1 cellular context compared by ENCODE assay signal in the genomic region with DNA sequence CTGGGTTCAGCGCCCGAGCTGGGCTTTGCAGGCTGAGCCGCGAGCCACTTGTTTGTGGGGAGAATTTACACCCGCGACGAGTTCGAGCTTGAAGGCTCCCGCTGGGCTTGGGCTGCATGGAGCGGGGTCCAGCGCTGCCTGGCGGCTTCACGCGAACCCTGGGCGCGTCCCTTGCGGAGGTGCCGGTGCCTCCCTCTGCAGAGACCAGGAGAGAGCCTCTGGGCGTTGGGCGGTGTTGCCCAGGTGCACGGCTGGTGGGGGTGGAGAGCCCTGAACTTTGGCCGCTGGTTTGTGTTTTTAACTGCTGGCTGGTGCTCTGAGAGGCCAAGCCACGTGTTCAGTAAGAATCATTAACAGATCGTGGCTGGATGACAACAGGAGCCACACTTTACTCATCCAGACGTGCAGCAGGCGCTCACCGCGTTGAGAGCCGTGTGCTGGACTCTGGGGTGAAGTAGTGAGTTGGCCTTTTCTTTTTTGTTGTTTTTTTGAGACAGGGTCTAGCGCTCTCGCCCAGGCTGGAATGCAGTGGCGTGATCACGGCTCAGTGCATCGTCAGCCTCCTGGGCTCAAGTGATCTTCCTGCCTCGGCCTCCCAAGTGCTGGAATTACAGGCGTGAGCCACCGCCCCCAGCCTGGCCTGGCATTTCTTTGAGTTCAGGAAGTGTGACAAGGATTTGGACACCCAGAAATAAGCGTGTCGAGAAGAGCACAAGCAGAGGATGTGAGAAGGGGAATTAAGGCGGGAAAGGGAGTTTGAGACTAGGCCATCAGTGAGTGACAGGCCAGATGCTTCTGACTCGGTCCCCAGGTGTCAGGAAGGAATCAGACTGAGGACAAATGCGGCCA.
TF ChIP-seq lines count a peak whose summit lies in the region.

No MANE protein-coding gene starts in this region.

TF ChIP-seq in WTC11, 78 proteins besides CTCF, POLR2A, EP300 and RAD21 (continued from another document):
- TF ChIP-seq HMGXB4 (CRISPR knock-in tag; IDR thresholded peaks at IDR 0.05) (no peak), NR2C2 (CRISPR knock-in tag; IDR thresholded peaks at IDR 0.05) (no peak), NFYB (CRISPR knock-in tag; conservative IDR thresholded peaks at IDR 0.05; ENCODE audit: low read depth) (no peak), KAT7 (CRISPR knock-in tag; IDR thresholded peaks at IDR 0.05; ENCODE audit: borderline replicate concordance) (peak; percentile 36; the same call in 1 of the 2 replicates), TCF7 (CRISPR knock-in tag; IDR thresholded peaks at IDR 0.05; ENCODE audit: low read depth) (0 out of 2 replicates have a peak, but pooled peaks have one; percentile 3), RELA (CRISPR knock-in tag; IDR thresholded peaks at IDR 0.05; ENCODE audit: borderline replicate concordance) (no peak), JAZF1 (CRISPR knock-in tag; IDR thresholded peaks at IDR 0.05) (no peak), MYBL2 (CRISPR knock-in tag; IDR thresholded peaks at IDR 0.05) (no peak), ZBTB21 (CRISPR knock-in tag; IDR thresholded peaks at IDR 0.05; ENCODE audit: borderline replicate concordance) (no peak), FOXP1 (CRISPR knock-in tag; IDR thresholded peaks at IDR 0.05; ENCODE audit: borderline replicate concordance) (no peak), ZNF138 (CRISPR knock-in tag; conservative IDR thresholded peaks at IDR 0.05) (no peak), PREB (CRISPR knock-in tag; IDR thresholded peaks at IDR 0.05; ENCODE audit: borderline replicate concordance) (peak; percentile 20; the same call in 1 of the 2 replicates), ZNF416 (CRISPR knock-in tag; IDR thresholded peaks at IDR 0.05) (no peak)
